ENCODE assay signal across 9 cellular contexts in genomic region chr1:32933742-32934322, GRCh38. TPM values are rescaled to one million over a fixed set of nuclear protein-coding genes. Genes with fewer than 3 reads are reported as not detected.
DNase-seq lines count a peak whose midpoint lies in the region; ATAC-seq and TF ChIP-seq lines count a peak whose summit lies in the region.
"Had no signal": no experiment of that assay in that cellular context is flagged by ENCODE, and none has a peak within 500 bp of the region (broad histone marks: within the 10 kb centered on the region; RNA-seq: fewer than 3 reads in every experiment).

No MANE protein-coding gene starts in this region.

- H3K9ac ChIP-seq in mucosa of rectum (ENCODE audit: low read depth in 1 of 2, low read length in 2 of 2): peak overlapping the region; percentile 38 to 68

- H3K9me3 ChIP-seq in mucosa of rectum (ENCODE audit: control insufficient read depth in 2 of 2, low read length in 2 of 2): no peaks in the 10 kb centered on the region

- intact Hi-C loops in dendritic cell treated with granulocyte-macrophage colony-stimulating factor and Interleukin-4, amounts not matched to agents 40 ng/mL and 50 ng/mL, for 4 days (cut with micrococcal nuclease): loop anchor here (10.0 kb wide), 1 partner anchor 151 kb away; the partner anchor contains the start of gene AZIN2
- intact Hi-C loops in posterior cingulate gyrus (cut with DNase I): loop anchor here (1.0 to 10.0 kb wide), 3 partner anchors 71 to 152 kb away; no protein-coding TSS in a partner anchor

- no peaks in the 10 kb centered on the region for H3K27me3 ChIP-seq in mucosa of rectum (ENCODE audit: control insufficient read depth in 2 of 2, insufficient read depth in 2 of 2, low read length in 2 of 2)

- H3K4me1 Mint-ChIP-seq in dendritic cell treated with granulocyte-macrophage colony-stimulating factor and Interleukin-4, amounts not matched to agents 40 ng/mL and 50 ng/mL, for 4 days (ENCODE audit: low read depth): peaks cover 30% of the 10 kb centered on the region
- no peaks in the 10 kb centered on the region for H3K4me1 Mint-ChIP-seq in stimulated activated memory B cell treated with anti-CD40 and anti-IgM and Interleukin-4, amounts not matched to agents 10 μg/mL and 1 μg/mL and 100 μg/mL, for 72 hours

- no peaks in the 10 kb centered on the region for H3K9me3 Mint-ChIP-seq in dendritic cell treated with granulocyte-macrophage colony-stimulating factor and Interleukin-4, amounts not matched to agents 40 ng/mL and 50 ng/mL, for 4 days
- H3K9me3 Mint-ChIP-seq in stimulated activated memory B cell treated with anti-CD40 and anti-IgM and Interleukin-4, amounts not matched to agents 10 μg/mL and 1 μg/mL and 100 μg/mL, for 72 hours: no peaks in the 10 kb centered on the region
- H3K9me3 Mint-ChIP-seq: naive thymus-derived CD8-positive, alpha-beta T cell had no signal

- peak overlapping the region; percentile 45 for H3K27ac Mint-ChIP-seq in dendritic cell treated with granulocyte-macrophage colony-stimulating factor and Interleukin-4, amounts not matched to agents 40 ng/mL and 50 ng/mL, for 4 days
- H3K27ac Mint-ChIP-seq in stimulated activated memory B cell treated with anti-CD40 and anti-IgM and Interleukin-4, amounts not matched to agents 10 μg/mL and 1 μg/mL and 100 μg/mL, for 72 hours: no peak overlapping the region

- DNase-seq in M059J (ENCODE audit: low read depth) (peak; percentile 96), posterior cingulate gyrus (no peak)

- no peak overlapping the region for H3K4me3 ChIP-seq in mucosa of rectum (ENCODE audit: low read length in 2 of 2)

- peaks cover 15 to 18% of the 10 kb centered on the region in 2 donors for H3K36me3 ChIP-seq in mucosa of rectum (ENCODE audit: control insufficient read depth in 2 of 2, insufficient read depth in 2 of 2, low read length in 2 of 2)

- TF ChIP-seq CTCF in C4-2B (conservative IDR thresholded peaks at IDR 0.05): peak; percentile 69

- H3K36me3 Mint-ChIP-seq in dendritic cell treated with granulocyte-macrophage colony-stimulating factor and Interleukin-4, amounts not matched to agents 40 ng/mL and 50 ng/mL, for 4 days (ENCODE audit: low read depth): peaks cover 67% of the 10 kb centered on the region
- H3K36me3 Mint-ChIP-seq in stimulated activated memory B cell treated with anti-CD40 and anti-IgM and Interleukin-4, amounts not matched to agents 10 μg/mL and 1 μg/mL and 100 μg/mL, for 72 hours: peaks cover 19% of the 10 kb centered on the region

- no peak overlapping the region for H3K4me3 Mint-ChIP-seq in dendritic cell treated with granulocyte-macrophage colony-stimulating factor and Interleukin-4, amounts not matched to agents 40 ng/mL and 50 ng/mL, for 4 days
- H3K4me3 Mint-ChIP-seq in stimulated activated memory B cell treated with anti-CD40 and anti-IgM and Interleukin-4, amounts not matched to agents 10 μg/mL and 1 μg/mL and 100 μg/mL, for 72 hours: no peak overlapping the region
- H3K4me3 Mint-ChIP-seq: naive thymus-derived CD8-positive, alpha-beta T cell had no signal

- ATAC-seq in stimulated activated memory B cell treated with anti-CD40 and anti-IgM and Interleukin-4, amounts not matched to agents 10 μg/mL and 1 μg/mL and 100 μg/mL, for 72 hours: no peak
- ATAC-seq in HG03342 (IDR thresholded peaks at IDR 0.05; ENCODE audit: unreplicated experiment): no peak
- no peak for ATAC-seq in GM19455 (IDR thresholded peaks at IDR 0.05; ENCODE audit: unreplicated experiment)

- peaks cover 23 to 37% of the 10 kb centered on the region in 2 donors for H3K4me1 ChIP-seq in mucosa of rectum (ENCODE audit: control insufficient read depth in 2 of 2, insufficient read depth in 2 of 2, low read length in 2 of 2)

- H3K27me3 Mint-ChIP-seq in dendritic cell treated with granulocyte-macrophage colony-stimulating factor and Interleukin-4, amounts not matched to agents 40 ng/mL and 50 ng/mL, for 4 days: no peaks in the 10 kb centered on the region
- no peaks in the 10 kb centered on the region for H3K27me3 Mint-ChIP-seq in stimulated activated memory B cell treated with anti-CD40 and anti-IgM and Interleukin-4, amounts not matched to agents 10 μg/mL and 1 μg/mL and 100 μg/mL, for 72 hours
- H3K27me3 Mint-ChIP-seq: naive thymus-derived CD8-positive, alpha-beta T cell had no signal

- H3K27ac ChIP-seq in C4-2B: no peak overlapping the region
- peak overlapping the region; percentile 91 to 93 for H3K27ac ChIP-seq in mucosa of rectum (ENCODE audit: low read depth in 2 of 2, low read length in 2 of 2)

RNA-seq across cellular contexts. Expression of gene RNF19B, which starts 30.8 kb away (rescaled TPM):
- total RNA-seq in M059J (2014; rRNA removed; shearing (Covaris generic)): 9.0 and 11.9 TPM in 2 replicates

RNA-seq across cellular contexts. Expression of gene TMEM54, which starts 32.6 kb away (rescaled TPM):
- total RNA-seq in M059J (2014; rRNA removed; shearing (Covaris generic)): 68.7 and 94.8 TPM in 2 replicates
- total RNA-seq: naive thymus-derived CD8-positive, alpha-beta T cell had no signal

RNA-seq across cellular contexts. Expression of gene HPCA, which starts 47.5 kb away (rescaled TPM):
- total RNA-seq in M059J (2014; rRNA removed; shearing (Covaris generic)): 0.07 TPM in 1 of 2 replicates, not detected in the other
- total RNA-seq: naive thymus-derived CD8-positive, alpha-beta T cell had no signal
